In the genomic region with DNA sequence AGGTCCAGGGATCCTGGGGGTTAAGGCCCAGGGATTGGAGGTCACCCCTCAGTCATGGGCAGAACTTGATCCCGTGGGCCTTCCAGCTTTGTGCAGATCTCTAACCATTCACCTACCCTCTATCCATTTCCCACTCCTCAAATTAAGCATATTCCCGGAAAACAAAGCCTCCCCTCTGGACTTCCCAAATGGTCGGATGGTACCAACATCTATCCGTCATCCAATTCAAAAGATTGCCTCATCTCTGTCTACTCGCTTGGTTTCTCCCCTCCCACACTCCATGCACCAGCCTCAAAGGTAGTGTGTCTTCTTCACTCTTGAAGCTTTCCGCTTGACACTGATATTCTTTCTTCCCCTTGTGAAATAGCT, we compare ENCODE assay signal across 8 cellular contexts. TPM values are rescaled to one million over a fixed set of nuclear protein-coding genes. Genes with fewer than 3 reads are reported as not detected.
DNase-seq lines count a peak whose midpoint lies in the region; ATAC-seq and TF ChIP-seq lines count a peak whose summit lies in the region.

No MANE protein-coding gene starts in this region.

- TF ChIP-seq CTCF in GM12864 (IDR thresholded peaks at IDR 0.05; ENCODE audit: low read depth, low read length, missing control alignments) (no peak), PC-3 (conservative IDR thresholded peaks at IDR 0.05; ENCODE audit: low read depth, low read length) (0 out of 2 replicates have a peak, but pooled peaks have one; percentile 24), sigmoid colon (IDR thresholded peaks at IDR 0.05) (no peak), mucosa of descending colon (IDR thresholded peaks at IDR 0.05) (no peak)

- H3K4me2 ChIP-seq in PC-3 (ENCODE audit: low read length) = peak overlapping the region; percentile 78

- H3K9me2 ChIP-seq in PC-3 (replicated peaks; ENCODE audit: low read length) = no peaks in the 10 kb centered on the region

- peak overlapping the region; percentile 94 for H2AFZ ChIP-seq in PC-3 (ENCODE audit: low read length)

- no peaks in the 10 kb centered on the region for H3K27me3 ChIP-seq in PC-3 (ENCODE audit: low read length)
- no peaks in the 10 kb centered on the region for H3K27me3 ChIP-seq in effector memory CD4-positive, alpha-beta T cell (replicated peaks; ENCODE audit: control insufficient read depth, insufficient read depth, low read length, poor library complexity, severe bottlenecking)
- no peaks in the 10 kb centered on the region for H3K27me3 ChIP-seq in sigmoid colon

- H3K4me3 ChIP-seq in GM12864 (ENCODE audit: low read depth, low read length) (peak overlapping the region; percentile 45), PC-3 (ENCODE audit: low read length) (peak overlapping the region; percentile 55), sigmoid colon (peak overlapping the region in 3 of 4 donors; percentile 72 to 82 (median 78)), mucosa of descending colon (no peak overlapping the region)
- H3K4me3 ChIP-seq in effector memory CD4-positive, alpha-beta T cell (ENCODE audit: insufficient read depth, low read depth, low read length, poor library complexity, severe bottlenecking) = peak overlapping the region; percentile 48

- no peak for TF ChIP-seq EP300 in sigmoid colon (IDR thresholded peaks at IDR 0.05)

- H3K9me3 ChIP-seq in PC-3 (ENCODE audit: low read length) = no peaks in the 10 kb centered on the region
- H3K9me3 ChIP-seq in effector memory CD4-positive, alpha-beta T cell (ENCODE audit: control insufficient read depth, low read length) = no peaks in the 10 kb centered on the region
- no peaks in the 10 kb centered on the region for H3K9me3 ChIP-seq in sigmoid colon
- no peaks in the 10 kb centered on the region for H3K9me3 ChIP-seq in mucosa of descending colon

- H3K9ac ChIP-seq in PC-3 (ENCODE audit: low read length) = peak overlapping the region; percentile 43; the same call in 1 of the 2 replicates

- CTCF ChIA-PET in PC-3 (lab: Charles Lee) = interaction anchor here (1.5 kb wide), 1 partner anchor 86 kb away, joined by 3 read pairs; no protein-coding TSS in a partner anchor

- no peak overlapping the region for H3K27ac ChIP-seq in PC-3 (ENCODE audit: low read length)
- peak overlapping the region; percentile 62 for H3K27ac ChIP-seq in effector memory CD4-positive, alpha-beta T cell (ENCODE audit: insufficient read depth, low read length, poor library complexity, severe bottlenecking)
- H3K27ac ChIP-seq in sigmoid colon = peak overlapping the region; percentile 77 to 82 (median 78)

- H3K36me3 ChIP-seq in PC-3 (ENCODE audit: low read depth, low read length) (no peaks in the 10 kb centered on the region), sigmoid colon (no peaks in the 10 kb centered on the region), mucosa of descending colon (ENCODE audit: low read depth) (no peaks in the 10 kb centered on the region)
- no peaks in the 10 kb centered on the region for H3K36me3 ChIP-seq in effector memory CD4-positive, alpha-beta T cell (ENCODE audit: control insufficient read depth, insufficient read depth, low read length)

- intact Hi-C loops in PC-3 (cut with micrococcal nuclease) (loop anchor here (1.0 to 2.0 kb wide), 3 partner anchors 65 to 86 kb away; no protein-coding TSS in a partner anchor), sigmoid colon (cut with DNase I) (loop anchor here (1.0 kb wide), 1 partner anchor 86 kb away; no protein-coding TSS in a partner anchor), mucosa of descending colon (cut with DNase I, micrococcal nuclease) (loop anchor here in 1 of 2 donors (5.0 kb wide), 1 partner anchor 84 kb away; no protein-coding TSS in a partner anchor)

- H3K79me2 ChIP-seq in PC-3 (ENCODE audit: low read length) = peaks cover 32% of the 10 kb centered on the region

- H3K4me1 ChIP-seq in PC-3 (ENCODE audit: insufficient read depth, low read length) = no peaks in the 10 kb centered on the region
- H3K4me1 ChIP-seq in effector memory CD4-positive, alpha-beta T cell (ENCODE audit: control insufficient read depth, insufficient read depth, low read length, poor library complexity, severe bottlenecking) = no peaks in the 10 kb centered on the region
- no peaks in the 10 kb centered on the region for H3K4me1 ChIP-seq in sigmoid colon
- no peaks in the 10 kb centered on the region for H3K4me1 ChIP-seq in mucosa of descending colon (ENCODE audit: low read depth)

- DNase-seq in GM12864 (ENCODE audit: low read depth) (no peak), PC-3 (no peak), sigmoid colon (no peak), mucosa of descending colon (no peak), HCEC 1CT (no peak)
- DNase-seq in effector memory CD4-positive, alpha-beta T cell = no peak

- H4K20me1 ChIP-seq in PC-3 (ENCODE audit: low read length) = no peaks in the 10 kb centered on the region

- 51 to 55% methylated on average over 6 of the region's 6 CpGs for WGBS in sigmoid colon, 2 donors

- no peaks in the 10 kb centered on the region for H3F3A ChIP-seq in PC-3 (ENCODE audit: low read length, unreplicated experiment)

- ATAC-seq in PC-3 (no peak; the same call in 1 of the 2 replicates), HG02938 (IDR thresholded peaks at IDR 0.05; ENCODE audit: unreplicated experiment) (no peak), GM18873 (IDR thresholded peaks at IDR 0.05; ENCODE audit: low FRiP score, unreplicated experiment) (no peak), mucosa of descending colon (no peak)

- POLR2A ChIA-PET in PC-3 (lab: Charles Lee; ENCODE audit: unreplicated experiment) = no interaction called here

- TSS peak; percentile 50 for BruUV-seq in PC-3 (replicated peaks; lab: Mats Ljungman, UMichigan)

- no peak for TF ChIP-seq POLR2A in sigmoid colon (IDR thresholded peaks at IDR 0.05)

RNA-seq across cellular contexts. Expression of a gene that starts 0.5 kb away (rescaled TPM):
- total RNA-seq in PC-3 (2014; rRNA removed) (5.4 and 6.9 TPM in 2 replicates), sigmoid colon (10 to 100 TPM in 1 of 4 donors, 1 to 10 TPM in 3; 7.9 to 16.3 (median 9.8) TPM), mucosa of descending colon (10 to 100 TPM; 18.1 to 28.5 (median 20.0) TPM)
- 10 to 100 TPM in 1 of 3 donors, 1 to 10 TPM in 2; 4.3 to 11.4 (median 9.5) TPM for polyA plus RNA-seq in sigmoid colon
